8 cellular contexts compared by ENCODE assay signal in genomic region chr14:76919811-76920571, GRCh38.
A peak's percentile ranks its signal among the peaks of the same experiment; 100 is the strongest.
DNase-seq lines count a peak whose midpoint lies in the region; ATAC-seq and TF ChIP-seq lines count a peak whose summit lies in the region.

No MANE protein-coding gene starts in this region.

- peaks cover 83% of the 10 kb centered on the region for H3K4me1 Mint-ChIP-seq in WTC11

- H3K23ac ChIP-seq in neuronal stem cell (ENCODE audit: low read depth, low read length, poor library complexity): no peak overlapping the region

- no peak overlapping the region for H3K4me2 ChIP-seq in neuronal stem cell (ENCODE audit: insufficient read depth, low read length, poor library complexity, severe bottlenecking)

- H3K27me3 ChIP-seq in neuronal stem cell (ENCODE audit: control insufficient read depth in 3 of 3, insufficient read depth in 3 of 3, low read depth in 1 of 3, low read length in 3 of 3): no peaks in the 10 kb centered on the region

- H2BK120ac ChIP-seq in neuronal stem cell (ENCODE audit: low read depth, low read length): no peak overlapping the region

- no peak overlapping the region for H4K91ac ChIP-seq in neuronal stem cell (ENCODE audit: low read depth, low read length, poor library complexity)

- no peak overlapping the region for H3K4me3 Mint-ChIP-seq in WTC11

- H3K4me3 ChIP-seq in fibroblast of the aortic adventitia (ENCODE audit: low read depth, low read length) (no peak overlapping the region), neuronal stem cell (ENCODE audit: low read length in 2 of 2) (peak overlapping the region in 1 of 2 donors; percentile 12)

- no peak overlapping the region for H3K27ac ChIP-seq in neuronal stem cell (replicated peaks; ENCODE audit: low read length)

- H3K27me3 Mint-ChIP-seq in WTC11 (ENCODE audit: low read depth): no peaks in the 10 kb centered on the region

- no peak overlapping the region for H2BK5ac ChIP-seq in neuronal stem cell (ENCODE audit: low read length)

- DNase-seq in ELR (ENCODE audit: low read depth): peak; percentile 53
- peak; percentile 99 for DNase-seq in NCI-H1694 treated with DMSO at 0.1 percent for 48 hours (lab: John Stamatoyannopoulos, UW)
- DNase-seq in WTC11 (ENCODE audit: low spot score): no peak
- peak; percentile 78 for DNase-seq in fibroblast of the aortic adventitia (ENCODE audit: low read depth)
- no peak for DNase-seq in neuronal stem cell (ENCODE audit: low spot score)
- DNase-seq in effector CD4-positive, alpha-beta T cell: no peak

- H2BK12ac ChIP-seq in neuronal stem cell (ENCODE audit: low read length): peak overlapping the region; percentile 14

- CTCF ChIA-PET in WTC11 (lab: Charles Lee): interaction anchor here (0.5 to 17.3 kb wide), 19 partner anchors 9 to 151 kb away, joined by 3 to 196 read pairs (median 7); partner anchors contain the start of gene IRF2BPL

- H3K79me1 ChIP-seq in neuronal stem cell (ENCODE audit: low read depth, low read length): no peaks in the 10 kb centered on the region

- peaks cover 60 to 78% of the 10 kb centered on the region in 2 donors for H3K4me1 ChIP-seq in neuronal stem cell (ENCODE audit: control insufficient read depth in 2 of 2, insufficient read depth in 1 of 2, low read depth in 1 of 2, low read length in 2 of 2)

- peak overlapping the region; percentile 17 for H3K9ac ChIP-seq in neuronal stem cell (ENCODE audit: low read depth, low read length, poor library complexity)

- no peaks in the 10 kb centered on the region for H3K36me3 ChIP-seq in neuronal stem cell (replicated peaks in 1 of 2; ENCODE audit: control insufficient read depth in 2 of 2, insufficient read depth in 2 of 2, low read length in 2 of 2)

- H3K18ac ChIP-seq in neuronal stem cell (ENCODE audit: low read length): peak overlapping the region; percentile 80

- no peak overlapping the region for H4K8ac ChIP-seq in neuronal stem cell (ENCODE audit: low read depth, low read length)

- no CpG with 5 or more reads among the region's 19 CpGs for WGBS in neuronal stem cell (ENCODE audit: extremely low coverage in 2 of 2, insufficient read length in 2 of 2, insufficient replicate concordance in 1 of 2), 2 donors

- H2AK5ac ChIP-seq in neuronal stem cell (ENCODE audit: low read depth, low read length): peak overlapping the region; percentile 48

- 0 out of 2 replicates have a peak, but pooled peaks have one; percentile 1 for ATAC-seq in WTC11
- no peak for ATAC-seq in HG03175 (IDR thresholded peaks at IDR 0.05; ENCODE audit: unreplicated experiment)
- no peak for ATAC-seq in HG03457 (IDR thresholded peaks at IDR 0.05; ENCODE audit: unreplicated experiment)

- peak overlapping the region; percentile 41; the same call in 1 of the 2 replicates for H3K27ac Mint-ChIP-seq in WTC11

- no peaks in the 10 kb centered on the region for H3K36me3 Mint-ChIP-seq in WTC11

- peak overlapping the region; percentile 56 for H2AFZ ChIP-seq in neuronal stem cell (ENCODE audit: low read length)

- H2BK15ac ChIP-seq in neuronal stem cell (ENCODE audit: low read length): peak overlapping the region; percentile 50

- H3K14ac ChIP-seq in neuronal stem cell (ENCODE audit: low read length): no peak overlapping the region

- no peaks in the 10 kb centered on the region for H3K9me3 ChIP-seq in neuronal stem cell (replicated peaks in 1 of 2; ENCODE audit: control insufficient read depth in 2 of 2, insufficient read depth in 1 of 2, low read depth in 1 of 2, low read length in 2 of 2)

- POLR2A ChIA-PET in WTC11 (lab: Charles Lee): interaction anchor here (1.0 to 5.1 kb wide), 6 partner anchors 28 to 118 kb away, joined by 3 to 38 read pairs (median 12); no protein-coding TSS in a partner anchor

- H3K9me3 Mint-ChIP-seq in WTC11: no peaks in the 10 kb centered on the region

- H3K4ac ChIP-seq in neuronal stem cell (ENCODE audit: low read length): no peak overlapping the region

- no peak for TF ChIP-seq CTCF in WTC11 (IDR thresholded peaks at IDR 0.05)
- no peak for TF ChIP-seq CTCF in fibroblast of the aortic adventitia (IDR thresholded peaks at IDR 0.05; ENCODE audit: insufficient read depth, low read length)

TF ChIP-seq in WTC11, 78 proteins besides CTCF, POLR2A, EP300 and RAD21:
- TF ChIP-seq EMX1 (CRISPR knock-in tag; IDR thresholded peaks at IDR 0.05) (no peak), ZBTB21 (CRISPR knock-in tag; IDR thresholded peaks at IDR 0.05; ENCODE audit: borderline replicate concordance) (no peak), USF1 (CRISPR knock-in tag; IDR thresholded peaks at IDR 0.05) (no peak), ZNF281 (CRISPR knock-in tag; IDR thresholded peaks at IDR 0.05) (no peak), NR1H2 (CRISPR knock-in tag; IDR thresholded peaks at IDR 0.05) (no peak), NFE2L1 (CRISPR knock-in tag; IDR thresholded peaks at IDR 0.05) (no peak)

Comparison
In these comparisons a context has a peak if more than half of its experiments do, and no peak if none do; other contexts are left out.
1. DNase-seq: peak in ELR (single experiment), NCI-H1694 treated with DMSO at 0.1 percent for 48 hours (single experiment) and fibroblast of the aortic adventitia (single experiment); none in WTC11 (single experiment), neuronal stem cell (single experiment) and effector CD4-positive, alpha-beta T cell (single experiment).